Comparison of ENCODE assay signal across 1 cellular context in genomic region chr6:137717074-137718073, GRCh38.
TF ChIP-seq lines count a peak whose summit lies in the region.

No MANE protein-coding gene starts in this region.

TF ChIP-seq in GM12878, 131 proteins besides CTCF, POLR2A, EP300 and RAD21 (continued from another document):
- TF ChIP-seq BHLHE40 (IDR thresholded peaks at IDR 0.05; ENCODE audit: borderline replicate concordance in 1 of 2, low read depth in 2 of 2, low read length in 1 of 2) (peak in 1 of 2 experiments; percentile 71; a peak in 2 of 4 replicates), SMARCA5 (IDR thresholded peaks at IDR 0.05) (no peak; the same call in 1 of the 2 replicates), MLLT1 (IDR thresholded peaks at IDR 0.05) (0 out of 2 replicates have a peak, but pooled peaks have one; percentile 49), NFXL1 (IDR thresholded peaks at IDR 0.05; ENCODE audit: borderline replicate concordance) (no peak), JUNB (IDR thresholded peaks at IDR 0.05) (0 out of 2 replicates have a peak, but pooled peaks have one; percentile 32), CEBPB (IDR thresholded peaks at IDR 0.05; ENCODE audit: borderline replicate concordance in 1 of 2, low read depth in 2 of 2, low read length in 2 of 2) (no peak), ZBTB40 (IDR thresholded peaks at IDR 0.05; ENCODE audit: borderline replicate concordance) (peak; percentile 93), BMI1 (IDR thresholded peaks at IDR 0.05; ENCODE audit: borderline replicate concordance) (peak; percentile 87), DPF2 (IDR thresholded peaks at IDR 0.05) (peak; percentile 67; the same call in 1 of the 2 replicates), ELK1 (IDR thresholded peaks at IDR 0.05; ENCODE audit: low read depth, low read length) (no peak)
